Comparison of ENCODE assay signal across 9 cellular contexts in the genomic region with DNA sequence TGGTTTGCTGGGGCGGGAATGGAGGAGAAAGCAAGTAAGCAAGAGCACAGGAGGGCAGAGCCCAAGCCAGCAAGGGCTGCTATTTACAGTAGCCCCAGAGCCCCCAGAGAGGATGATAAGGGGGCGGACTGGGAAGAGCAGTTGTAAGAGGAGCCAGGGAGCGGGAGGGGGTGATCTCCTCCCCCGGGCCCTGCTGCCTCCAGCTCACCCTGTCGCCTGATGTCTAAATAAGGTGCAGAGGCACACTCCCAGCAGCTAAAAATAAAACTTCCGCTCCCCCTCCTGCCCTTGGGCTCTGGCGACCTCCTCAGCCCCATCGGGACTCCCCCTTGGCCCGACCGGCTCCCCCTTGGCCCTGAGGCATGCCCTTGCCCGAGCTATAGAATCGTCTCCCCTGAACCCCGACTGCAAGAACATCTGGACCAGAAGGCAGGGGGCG. TPM values are rescaled to one million over a fixed set of nuclear protein-coding genes. Genes with fewer than 3 reads are reported as not detected.
A peak's percentile ranks its signal among the peaks of the same experiment; 100 is the strongest.
DNase-seq lines count a peak whose midpoint lies in the region; ATAC-seq and TF ChIP-seq lines count a peak whose summit lies in the region.
"Had no signal": no experiment of that assay in that cellular context is flagged by ENCODE, and none has a peak within 500 bp of the region (broad histone marks: within the 10 kb centered on the region; RNA-seq: fewer than 3 reads in every experiment).

No MANE protein-coding gene starts in this region.

- CTCF ChIA-PET in HEK293T (lab: Yijun Ruan, JAX) = interaction anchor here (0.5 to 3.2 kb wide), 15 partner anchors 8 to 598 kb away, joined by 3 to 26 read pairs (median 4); partner anchors contain the start of genes CCDC69 and SYNPO

- H3K27me3 Mint-ChIP-seq in stimulated activated naive CD8-positive, alpha-beta T cell treated with anti-CD3 and anti-CD28 coated beads, Interleukin-15, amount 100 ng/mL, for 72 hours = no peaks in the 10 kb centered on the region
- peaks cover 0 to 10% (median 3%) of the 10 kb centered on the region in 3 donors for H3K27me3 Mint-ChIP-seq in CD14-positive monocyte (ENCODE audit: low read depth in 3 of 3)

- DNase-seq in stimulated activated naive CD8-positive, alpha-beta T cell treated with anti-CD3 and anti-CD28 coated beads, Interleukin-15, amount 100 ng/mL, for 72 hours = no peak
- DNase-seq in stimulated activated naive CD8-positive, alpha-beta T cell treated with anti-CD3 and anti-CD28 coated beads, Interleukin-15, Interleukin-2, amounts not matched to agents 100 U/mL and 50 U/mL, for 24 hours = no peak
- DNase-seq in left ventricle myocardium superior (peak; percentile 81), HEK293T (ENCODE audit: extremely low spot score) (no peak), NCI-H1092 treated with DMSO at 0.1 percent for 48 hours (lab: John Stamatoyannopoulos, UW) (no peak), CD14-positive monocyte (ENCODE audit: low spot score) (no peak), mucosa of gallbladder (ENCODE audit: low spot score) (no peak)
- DNase-seq: BE2C had no signal

- intact Hi-C loops in left ventricle myocardium superior (cut with micrococcal nuclease) = loop anchor here (10.0 kb wide), 1 partner anchor 114 kb away; no protein-coding TSS in a partner anchor
- intact Hi-C loops in CD14-positive monocyte (cut with micrococcal nuclease) = loop anchor here (2.0 to 10.0 kb wide), 3 partner anchors 64 to 111 kb away; no protein-coding TSS in a partner anchor

- no peaks in the 10 kb centered on the region for H3K36me3 Mint-ChIP-seq in CD14-positive monocyte

- POLR2A ChIA-PET in HEK293T (lab: Yijun Ruan, JAX) = interaction anchor here (0.9 kb wide), 1 partner anchor 112 kb away, joined by 3 read pairs; no protein-coding TSS in a partner anchor

- no peak for TF ChIP-seq CTCF in CD14-positive monocyte (IDR thresholded peaks at IDR 0.05)

- H3K4me3 Mint-ChIP-seq in stimulated activated naive CD8-positive, alpha-beta T cell treated with anti-CD3 and anti-CD28 coated beads, Interleukin-15, amount 100 ng/mL, for 72 hours = peak overlapping the region; percentile 36 to 58
- peak overlapping the region in 1 of 2 donors; percentile 47 for H3K4me3 Mint-ChIP-seq in CD14-positive monocyte

- peaks cover 24% of the 10 kb centered on the region for H3K4me1 Mint-ChIP-seq in stimulated activated naive CD8-positive, alpha-beta T cell treated with anti-CD3 and anti-CD28 coated beads, Interleukin-15, amount 100 ng/mL, for 72 hours
- H3K4me1 Mint-ChIP-seq in CD14-positive monocyte = peaks cover 39% of the 10 kb centered on the region

- peak overlapping the region in 1 of 2 donors; percentile 22 for H3K27ac Mint-ChIP-seq in stimulated activated naive CD8-positive, alpha-beta T cell treated with anti-CD3 and anti-CD28 coated beads, Interleukin-15, amount 100 ng/mL, for 72 hours
- H3K27ac Mint-ChIP-seq in CD14-positive monocyte = peak overlapping the region in 1 of 7 donors; percentile 63

- peak; percentile 44 for ATAC-seq in stimulated activated naive CD8-positive, alpha-beta T cell treated with anti-CD3 and anti-CD28 coated beads, Interleukin-15, amount 100 ng/mL, for 72 hours
- no peak for ATAC-seq in stimulated activated naive CD8-positive, alpha-beta T cell treated with anti-CD3 and anti-CD28 coated beads, Interleukin-15, Interleukin-2, amounts not matched to agents 100 U/mL and 50 U/mL, for 24 hours
- peak; percentile 47 for ATAC-seq in HG03460 (IDR thresholded peaks at IDR 0.05; ENCODE audit: unreplicated experiment)
- ATAC-seq in left ventricle myocardium superior = peak; percentile 91

- H3K9me3 Mint-ChIP-seq in stimulated activated naive CD8-positive, alpha-beta T cell treated with anti-CD3 and anti-CD28 coated beads, Interleukin-15, amount 100 ng/mL, for 72 hours = no peaks in the 10 kb centered on the region
- H3K9me3 Mint-ChIP-seq in CD14-positive monocyte = no peaks in the 10 kb centered on the region

TF ChIP-seq in HEK293T, 16 proteins besides CTCF, POLR2A, EP300 and RAD21:
- TF ChIP-seq ELF4 (IDR thresholded peaks at IDR 0.05) (no peak), BHLHE40 (IDR thresholded peaks at IDR 0.05; ENCODE audit: borderline replicate concordance) (no peak), FOXK2 (IDR thresholded peaks at IDR 0.05) (no peak), FOXA1 (IDR thresholded peaks at IDR 0.05) (no peak), TARDBP (IDR thresholded peaks at IDR 0.05) (no peak), PKNOX1 (IDR thresholded peaks at IDR 0.05) (no peak), LEF1 (IDR thresholded peaks at IDR 0.05; ENCODE audit: borderline replicate concordance) (no peak), FOXM1 (IDR thresholded peaks at IDR 0.05; ENCODE audit: borderline replicate concordance) (no peak), ZNF384 (IDR thresholded peaks at IDR 0.05) (no peak), L3MBTL2 (conservative IDR thresholded peaks at IDR 0.05) (no peak), NFRKB (IDR thresholded peaks at IDR 0.05) (no peak), ARNT (IDR thresholded peaks at IDR 0.05) (no peak), SUZ12 (IDR thresholded peaks at IDR 0.05) (no peak), CTBP1 (IDR thresholded peaks at IDR 0.05; ENCODE audit: borderline replicate concordance) (no peak), HDGF (IDR thresholded peaks at IDR 0.05; ENCODE audit: borderline replicate concordance) (no peak), SP1 (IDR thresholded peaks at IDR 0.05) (no peak)

RNA-seq across cellular contexts. Expression of gene CCDC69, which starts 14.4 kb away (rescaled TPM):
- total RNA-seq in left ventricle myocardium superior (178 TPM), mucosa of gallbladder (36.0 TPM)
- polyA plus RNA-seq in CD14-positive monocyte = 10 to 100 TPM; 68.4 to 84.1 TPM

RNA-seq across cellular contexts. Expression of gene GM2A, which starts 14.7 kb away (rescaled TPM):
- total RNA-seq in left ventricle myocardium superior = 32.1 TPM
- polyA plus RNA-seq in CD14-positive monocyte = 10 to 100 TPM; 28.0 to 57.9 TPM
- total RNA-seq in mucosa of gallbladder = 38.1 TPM
